ENCODE assay signal across 9 cellular contexts in the genomic region with DNA sequence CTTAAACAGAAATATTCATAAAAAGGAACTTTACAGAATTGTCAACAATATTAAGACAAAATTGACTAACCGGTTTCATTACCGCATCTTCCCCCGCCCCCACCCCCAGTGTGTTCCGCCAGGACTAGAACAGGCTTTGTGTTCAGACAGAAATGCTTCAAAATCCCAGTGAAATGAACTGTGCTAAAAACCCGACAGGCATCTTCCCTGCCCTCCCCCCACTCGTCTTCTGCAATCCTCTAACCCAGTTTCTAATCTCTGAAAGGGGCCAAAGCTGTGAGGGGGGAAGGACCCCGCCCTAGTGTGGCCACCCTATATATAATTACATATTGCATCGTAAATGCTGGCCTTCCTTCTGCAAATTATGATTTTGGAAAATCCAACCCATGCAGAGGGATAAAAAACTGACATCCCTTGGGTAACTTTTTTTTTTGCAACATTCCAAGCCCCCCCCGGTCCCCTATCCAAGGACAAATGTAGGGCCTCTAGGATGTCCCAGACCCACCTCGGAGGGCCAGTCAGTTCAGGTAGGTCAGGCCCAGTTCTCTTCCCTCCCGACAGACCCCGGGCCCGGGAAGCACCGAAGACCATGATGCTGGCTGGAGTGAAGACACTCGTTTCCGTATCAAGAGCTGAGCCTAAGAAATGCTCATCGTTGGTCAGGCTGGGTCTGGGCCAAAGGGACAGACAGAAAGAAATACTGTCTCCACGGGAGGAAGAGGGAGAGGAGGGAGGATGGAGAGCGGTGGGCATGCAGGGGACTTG. TPM values are rescaled to one million over a fixed set of nuclear protein-coding genes. Genes with fewer than 3 reads are reported as not detected.
DNase-seq lines count a peak whose midpoint lies in the region; ATAC-seq and TF ChIP-seq lines count a peak whose summit lies in the region.
"Had no signal": no experiment of that assay in that cellular context is flagged by ENCODE, and none has a peak within 500 bp of the region (broad histone marks: within the 10 kb centered on the region; RNA-seq: fewer than 3 reads in every experiment).

No MANE protein-coding gene starts in this region.

- peaks cover 15% of the 10 kb centered on the region for H3K4me1 Mint-ChIP-seq in neural progenitor cell

- H3K27ac Mint-ChIP-seq in neural progenitor cell: no peak overlapping the region

- H3K4me3 Mint-ChIP-seq in neural progenitor cell: peak overlapping the region; percentile 90

- H2AFZ ChIP-seq in neural progenitor cell (replicated peaks): no peak overlapping the region

- no peaks in the 10 kb centered on the region for H3K9me3 Mint-ChIP-seq in neural progenitor cell

- no peaks in the 10 kb centered on the region for H3K9me3 ChIP-seq in neural progenitor cell (ENCODE audit: low read depth)

- H3K4me2 ChIP-seq in neural progenitor cell: peak overlapping the region; percentile 83

- ATAC-seq in HG03520 (IDR thresholded peaks at IDR 0.05; ENCODE audit: unreplicated experiment) (no peak), GM18873 (IDR thresholded peaks at IDR 0.05; ENCODE audit: low FRiP score, unreplicated experiment) (no peak)

- H3K79me2 ChIP-seq in neural progenitor cell (ENCODE audit: low read depth): peaks cover 5% of the 10 kb centered on the region

- peaks cover 15% of the 10 kb centered on the region for H3K4me1 ChIP-seq in neural progenitor cell

- DNase-seq in D341Med (ENCODE audit: low spot score) (peak; percentile 11), MV-4-11 (lab: John Stamatoyannopoulos, UW) (peak; percentile 50), neural progenitor cell (ENCODE audit: low spot score) (no peak), cerebellum (ENCODE audit: low spot score) (no peak), LoVo (ENCODE audit: low spot score) (no peak)

- H3K27ac ChIP-seq in cingulate gyrus (ENCODE audit: low read depth, low read length) (peak overlapping the region; percentile 96), neural progenitor cell (no peak overlapping the region)

- peaks cover 8% of the 10 kb centered on the region for H3K36me3 ChIP-seq in neural progenitor cell

- H3K4me3 ChIP-seq in neural progenitor cell: peak overlapping the region; percentile 91

- H4K20me1 ChIP-seq in neural progenitor cell (ENCODE audit: low read depth): no peaks in the 10 kb centered on the region

- no peak overlapping the region for H3K9ac ChIP-seq in neural progenitor cell

- H3K36me3 Mint-ChIP-seq in neural progenitor cell: peaks cover 11% of the 10 kb centered on the region

- TF ChIP-seq CTCF in neural progenitor cell (IDR thresholded peaks at IDR 0.05): no peak

- no peaks in the 10 kb centered on the region for H3K27me3 ChIP-seq in neural progenitor cell

- peaks cover 45% of the 10 kb centered on the region for H3F3A ChIP-seq in neural progenitor cell (ENCODE audit: low read depth)

- peaks cover 4% of the 10 kb centered on the region for H3K27me3 Mint-ChIP-seq in neural progenitor cell (ENCODE audit: insufficient read depth, low read depth)

RNA-seq across cellular contexts. Expression of a gene that starts 1.2 kb away (rescaled TPM):
- total RNA-seq in neural progenitor cell (ENCODE audit: low replicate concordance): 22.2 and 49.3 TPM in 2 replicates
- total RNA-seq in cerebellum: 37.2 TPM

RNA-seq across cellular contexts. Expression of a gene that starts 8.5 kb away (rescaled TPM):
- total RNA-seq in neural progenitor cell (ENCODE audit: low replicate concordance): not detected in 2 replicates
- total RNA-seq in cerebellum: not detected

RNA-seq across cellular contexts. Expression of a gene that starts 15.5 kb away (rescaled TPM):
- total RNA-seq in neural progenitor cell (ENCODE audit: low replicate concordance): not detected in 2 replicates
- total RNA-seq in cerebellum: not detected
- total RNA-seq: left lobe of liver had no signal

RNA-seq across cellular contexts. Expression of a gene that starts 36.7 kb away (rescaled TPM):
- total RNA-seq in neural progenitor cell (ENCODE audit: low replicate concordance) (4.2 and 17.9 TPM in 2 replicates), cerebellum (11.1 TPM)

RNA-seq across cellular contexts. Expression of a gene that starts 43.4 kb away (rescaled TPM):
- total RNA-seq in neural progenitor cell (ENCODE audit: low replicate concordance) (53.0 and 57.0 TPM in 2 replicates), cerebellum (55.9 TPM)

Comparison
In these comparisons a context has a peak if more than half of its experiments do, and no peak if none do; other contexts are left out.
1. DNase-seq: peak in D341Med (single experiment) and MV-4-11 (single experiment); none in neural progenitor cell (single experiment), cerebellum (single experiment) and LoVo (single experiment).